ENCODE assay signal across 18 cellular contexts in the genomic region with DNA sequence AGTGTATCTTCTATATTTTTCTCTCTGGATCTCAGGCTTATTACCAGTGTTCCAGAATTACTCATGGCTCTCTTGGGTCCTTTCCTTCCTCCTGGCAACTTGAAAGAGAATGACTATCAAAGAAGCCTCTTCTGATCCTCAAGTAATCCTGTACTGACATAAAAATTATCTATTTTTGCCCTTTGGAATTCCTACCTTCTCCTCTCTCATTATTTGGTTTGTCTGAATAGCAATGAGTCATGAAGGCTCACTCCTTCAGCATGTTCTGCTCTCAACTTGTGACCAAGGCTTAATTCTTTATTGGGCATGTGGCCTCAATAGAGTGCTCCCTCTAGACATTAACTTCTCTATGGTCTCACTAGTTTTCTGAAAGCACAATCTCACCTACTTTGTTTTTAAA.
DNase-seq lines count a peak whose midpoint lies in the region; ATAC-seq and TF ChIP-seq lines count a peak whose summit lies in the region.
"Had no signal": no experiment of that assay in that cellular context is flagged by ENCODE, and none has a peak within 500 bp of the region (broad histone marks: within the 10 kb centered on the region; RNA-seq: fewer than 3 reads in every experiment).

No MANE protein-coding gene starts in this region.

- no peak overlapping the region for H3K56ac ChIP-seq in H9 (ENCODE audit: insufficient read length, low read depth, low read length)

- H3K4me2 ChIP-seq in H9 (ENCODE audit: insufficient read depth, insufficient read length, low read length) = no peak overlapping the region
- H3K4me2 ChIP-seq: SK-N-SH had no signal

- H3T11ph ChIP-seq in H9 (ENCODE audit: low read length) = no peak overlapping the region

- no peak overlapping the region for H2AFZ ChIP-seq in H9 (ENCODE audit: low read length)

- H2BK120ac ChIP-seq in H9 (ENCODE audit: low read depth, low read length, poor library complexity, severe bottlenecking) = no peak overlapping the region

- no peaks in the 10 kb centered on the region for H3K4me1 Mint-ChIP-seq in H9
- H3K4me1 Mint-ChIP-seq: activated CD8-positive, alpha-beta memory T cell treated with anti-CD3 and anti-CD28 coated beads, Interleukin-2, amount 10 ng/mL, durations not matched to agents 7 days and 5 days; activated T-helper 17 cell treated with anti-CD3 and anti-CD28 coated beads, Interleukin-2, amount 50 U/mL, for 72 hours had no signal

- no peaks in the 10 kb centered on the region for H3K27me3 Mint-ChIP-seq in H9 (ENCODE audit: low read depth)

- H2BK15ac ChIP-seq in H9 (ENCODE audit: low read depth, low read length) = no peak overlapping the region

- no peak overlapping the region for H4K8ac ChIP-seq in H9 (replicated peaks; ENCODE audit: insufficient read length, low read depth, low read length)

- no peak overlapping the region for H3K27ac Mint-ChIP-seq in H9
- H3K27ac Mint-ChIP-seq: activated CD8-positive, alpha-beta memory T cell treated with anti-CD3 and anti-CD28 coated beads, Interleukin-2, amount 10 ng/mL, durations not matched to agents 7 days and 5 days; activated T-helper 17 cell treated with anti-CD3 and anti-CD28 coated beads, Interleukin-2, amount 50 U/mL, for 72 hours; CD8-positive, alpha-beta T cell had no signal

- intact Hi-C loops in cardiac septum (cut with DNase I) = no loop called here

- H4K91ac ChIP-seq in H9 (ENCODE audit: insufficient read length, low read depth, low read length) = no peak overlapping the region

- H3K18ac ChIP-seq in H9 (ENCODE audit: insufficient read length, low read depth, low read length) = no peak overlapping the region

- no peak for ATAC-seq in GM18861 (IDR thresholded peaks at IDR 0.05; ENCODE audit: unreplicated experiment)
- ATAC-seq: activated CD8-positive, alpha-beta memory T cell treated with anti-CD3 and anti-CD28 coated beads, Interleukin-2, amount 10 ng/mL, durations not matched to agents 7 days and 5 days; activated T-helper 17 cell treated with anti-CD3 and anti-CD28 coated beads, Interleukin-2, amount 50 U/mL, for 72 hours; CD8-positive, alpha-beta T cell; left lobe of liver; upper lobe of right lung had no signal

- H3K9ac ChIP-seq in H9 (ENCODE audit: extremely low read depth, insufficient read length, low read length) = no peak overlapping the region
- H3K9ac ChIP-seq: SK-N-SH had no signal

- no peak overlapping the region for H2AK5ac ChIP-seq in H9 (ENCODE audit: insufficient read length, low read length)

- peaks cover 0 to 1% (median 0%) of the 10 kb centered on the region in 3 experiments; a peak in 1 of 7 replicates for H3K36me3 Mint-ChIP-seq in H9 (ENCODE audit: insufficient read depth in 1 of 3, low read depth in 3 of 3)
- H3K36me3 Mint-ChIP-seq: activated CD8-positive, alpha-beta memory T cell treated with anti-CD3 and anti-CD28 coated beads, Interleukin-2, amount 10 ng/mL, durations not matched to agents 7 days and 5 days; CD8-positive, alpha-beta T cell had no signal

- H3K14ac ChIP-seq in H9 (ENCODE audit: insufficient read depth, low read length) = no peak overlapping the region

- no peak overlapping the region for H3K4ac ChIP-seq in H9 (ENCODE audit: low read depth, low read length)

- H2BK12ac ChIP-seq in H9 (ENCODE audit: insufficient read length, low read depth, low read length) = no peak overlapping the region

- no peak for TF ChIP-seq CTCF in H9 (conservative IDR thresholded peaks at IDR 0.05)

- DNase-seq in AG20443 (ENCODE audit: low spot score) = peak; percentile 41
- peak; percentile 91 for DNase-seq in LHCN-M2 (ENCODE audit: low read depth)
- DNase-seq in dermis blood vessel endothelial cell = peak; percentile 14
- DNase-seq in myocyte (ENCODE audit: low read depth) = peak; percentile 82
- no peak for DNase-seq in H9
- no peak for DNase-seq in putamen (ENCODE audit: low spot score)
- DNase-seq in cardiac septum (ENCODE audit: low spot score) = no peak
- DNase-seq: activated CD8-positive, alpha-beta memory T cell treated with anti-CD3 and anti-CD28 coated beads, Interleukin-2, amount 10 ng/mL, durations not matched to agents 7 days and 5 days; adrenal gland; CD8-positive, alpha-beta T cell; Kasumi-1; NCI-H82; SK-N-SH; stimulated activated CD4-positive, alpha-beta T cell treated with anti-CD3 and anti-CD28 coated beads, Interleukin-2, amount 100 ng/mL, for 48 hours; upper lobe of right lung had no signal

- H3K23me2 ChIP-seq in H9 (ENCODE audit: insufficient read length, low read depth, low read length, poor library complexity, severe bottlenecking) = no peaks in the 10 kb centered on the region

- no peak overlapping the region for H3K4me3 Mint-ChIP-seq in H9
- H3K4me3 Mint-ChIP-seq: activated CD8-positive, alpha-beta memory T cell treated with anti-CD3 and anti-CD28 coated beads, Interleukin-2, amount 10 ng/mL, durations not matched to agents 7 days and 5 days; activated T-helper 17 cell treated with anti-CD3 and anti-CD28 coated beads, Interleukin-2, amount 50 U/mL, for 72 hours; CD8-positive, alpha-beta T cell had no signal

- no peak overlapping the region for H2BK20ac ChIP-seq in H9 (ENCODE audit: low read depth, low read length, poor library complexity, severe bottlenecking)

- no peaks in the 10 kb centered on the region for H3K27me3 ChIP-seq in H9 (ENCODE audit: insufficient read depth, low read length)
- H3K27me3 ChIP-seq: adrenal gland, upper lobe of right lung had no signal

- no peaks in the 10 kb centered on the region for H4K20me1 ChIP-seq in H9 (ENCODE audit: control insufficient read depth, insufficient read depth, insufficient read length)

- no peaks in the 10 kb centered on the region for H3K9me3 ChIP-seq in H9 (ENCODE audit: control insufficient read depth, low read depth, low read length)
- H3K9me3 ChIP-seq: adrenal gland, SK-N-SH, upper lobe of right lung had no signal

- H3K9me3 Mint-ChIP-seq in H9 = peaks cover 0 to 2% of the 10 kb centered on the region in 2 experiments; a peak in 1 of 5 replicates
- H3K9me3 Mint-ChIP-seq: activated T-helper 17 cell treated with anti-CD3 and anti-CD28 coated beads, Interleukin-2, amount 50 U/mL, for 72 hours; CD8-positive, alpha-beta T cell had no signal

- H3K79me2 ChIP-seq in H9 (ENCODE audit: insufficient read depth, low read length) = no peaks in the 10 kb centered on the region

- H3K4me1 ChIP-seq in H9 (ENCODE audit: insufficient read depth, low read length) = no peaks in the 10 kb centered on the region
- H3K4me1 ChIP-seq: adrenal gland, upper lobe of right lung had no signal

- no peak overlapping the region for H2BK5ac ChIP-seq in H9 (ENCODE audit: insufficient read length, low read length)

- no peak overlapping the region for H3K27ac ChIP-seq in H9 (ENCODE audit: insufficient read length, low read depth, low read length)
- H3K27ac ChIP-seq: adrenal gland, upper lobe of right lung had no signal

- H3K79me1 ChIP-seq in H9 (ENCODE audit: insufficient read depth, low read depth, low read length, poor library complexity, severe bottlenecking) = no peaks in the 10 kb centered on the region

- no peak overlapping the region for H3K23ac ChIP-seq in H9 (ENCODE audit: insufficient read length, low read depth, low read length)

- no peak overlapping the region for H4K5ac ChIP-seq in H9 (ENCODE audit: insufficient read length, low read depth, low read length)

Comparison
In these comparisons a context has a peak if more than half of its experiments do, and no peak if none do; other contexts are left out.
1. DNase-seq: peak in AG20443 (single experiment), LHCN-M2 (single experiment), dermis blood vessel endothelial cell (single experiment) and myocyte (single experiment); none in H9 (single experiment), putamen (single experiment) and cardiac septum (single experiment).